17 cellular contexts compared by ENCODE assay signal in the genomic region with DNA sequence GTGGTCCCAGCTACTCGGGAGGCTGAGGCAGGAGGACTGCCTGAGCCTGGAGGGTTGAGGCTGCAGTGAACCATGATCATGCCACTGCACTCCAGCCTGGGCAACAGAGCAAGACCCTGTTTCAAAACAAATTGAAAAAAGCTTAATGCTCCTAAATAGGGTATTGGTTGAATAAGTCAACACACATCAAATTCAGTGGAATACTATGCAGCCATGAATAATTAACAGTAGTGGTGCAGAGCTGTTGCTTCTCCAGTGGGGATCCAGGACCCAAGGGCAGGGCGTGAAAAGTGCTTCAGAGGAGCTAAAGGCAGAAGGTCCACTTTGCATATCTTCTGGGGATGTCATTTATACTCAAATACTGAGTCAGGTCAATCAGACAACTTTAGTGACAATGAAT. TPM values are rescaled to one million over a fixed set of nuclear protein-coding genes. Genes with fewer than 3 reads are reported as not detected.
DNase-seq lines count a peak whose midpoint lies in the region; ATAC-seq, FAIRE-seq and TF ChIP-seq lines count a peak whose summit lies in the region.
"Had no signal": no experiment of that assay in that cellular context is flagged by ENCODE, and none has a peak within 500 bp of the region (broad histone marks: within the 10 kb centered on the region; RNA-seq: fewer than 3 reads in every experiment).

No MANE protein-coding gene starts in this region.

- peak overlapping the region; percentile 85 for H3K4me3 Mint-ChIP-seq in activated naive CD4-positive, alpha-beta T cell treated with anti-CD3 and anti-CD28 coated beads, Interleukin-2, amount 50 U/mL, for 24 hours
- H3K4me3 Mint-ChIP-seq in activated naive CD4-positive, alpha-beta T cell treated with anti-CD3 and anti-CD28 coated beads, Interleukin-2, amount 10 ng/mL, durations not matched to agents 7 days and 5 days = no peak overlapping the region
- H3K4me3 Mint-ChIP-seq in activated T-helper 17 cell treated with anti-CD3 and anti-CD28 coated beads, Interleukin-2, amount 50 U/mL, for 72 hours = peak overlapping the region; percentile 89
- no peak overlapping the region for H3K4me3 Mint-ChIP-seq in mesothelial cell of epicardium

- H3K4me3 ChIP-seq in kidney (ENCODE audit: low read length in 2 of 2) = no peak overlapping the region

- DNase-seq in activated naive CD4-positive, alpha-beta T cell treated with anti-CD3 and anti-CD28 coated beads, Interleukin-2, amount 10 ng/mL, durations not matched to agents 7 days and 5 days = no peak
- peak; percentile 17 for DNase-seq in kidney
- no peak for DNase-seq in DMS 273 treated with DMSO at 0.1 percent for 48 hours (lab: John Stamatoyannopoulos, UW)
- no peak for DNase-seq in NCI-H446 treated with DMSO at 0.1 percent for 48 hours (lab: John Stamatoyannopoulos, UW)
- DNase-seq in mesothelial cell of epicardium (ENCODE audit: low spot score in 2 of 2, unreplicated experiment in 2 of 2) = no peak
- DNase-seq: DMS153, EL, NCI-H1092, NCI-H2227 treated with DMSO at 0.1 percent for 48 hours, NCI-H69 had no signal

- TF ChIP-seq CTCF in kidney (IDR thresholded peaks at IDR 0.05; ENCODE audit: borderline replicate concordance, extremely low read depth, insufficient read depth) = no peak
- no peak for TF ChIP-seq CTCF in mesothelial cell of epicardium (IDR thresholded peaks at IDR 0.05; ENCODE audit: unreplicated experiment)

- peak overlapping the region; percentile 62 for H3K27ac Mint-ChIP-seq in activated naive CD4-positive, alpha-beta T cell treated with anti-CD3 and anti-CD28 coated beads, Interleukin-2, amount 50 U/mL, for 24 hours
- H3K27ac Mint-ChIP-seq in activated naive CD4-positive, alpha-beta T cell treated with anti-CD3 and anti-CD28 coated beads, Interleukin-2, amount 10 ng/mL, durations not matched to agents 7 days and 5 days = no peak overlapping the region
- peak overlapping the region; percentile 98 for H3K27ac Mint-ChIP-seq in activated T-helper 17 cell treated with anti-CD3 and anti-CD28 coated beads, Interleukin-2, amount 50 U/mL, for 72 hours
- no peak overlapping the region for H3K27ac Mint-ChIP-seq in mesothelial cell of epicardium

- no peaks in the 10 kb centered on the region for H3K9me3 ChIP-seq in kidney (ENCODE audit: control insufficient read depth in 1 of 2, low read length in 2 of 2)

- peaks cover 1% of the 10 kb centered on the region for H3K36me3 Mint-ChIP-seq in activated naive CD4-positive, alpha-beta T cell treated with anti-CD3 and anti-CD28 coated beads, Interleukin-2, amount 50 U/mL, for 24 hours
- no peaks in the 10 kb centered on the region for H3K36me3 Mint-ChIP-seq in activated naive CD4-positive, alpha-beta T cell treated with anti-CD3 and anti-CD28 coated beads, Interleukin-2, amount 10 ng/mL, durations not matched to agents 7 days and 5 days
- H3K36me3 Mint-ChIP-seq in activated T-helper 17 cell treated with anti-CD3 and anti-CD28 coated beads, Interleukin-2, amount 50 U/mL, for 72 hours (ENCODE audit: low read depth) = peaks cover 12% of the 10 kb centered on the region
- H3K36me3 Mint-ChIP-seq in mesothelial cell of epicardium = no peaks in the 10 kb centered on the region

- no peak overlapping the region for H3K27ac ChIP-seq in kidney (ENCODE audit: low read depth in 2 of 2, low read length in 2 of 2)
- H3K27ac ChIP-seq: KMS-11 had no signal

- intact Hi-C loops in kidney (cut with DNase I) = no loop called here

- ATAC-seq in activated T-helper 17 cell treated with anti-CD3 and anti-CD28 coated beads, Interleukin-2, amount 50 U/mL, for 72 hours (replicated peaks) = no peak

- no peaks in the 10 kb centered on the region for H3K36me3 ChIP-seq in kidney (ENCODE audit: control insufficient read depth in 1 of 2, insufficient read depth in 2 of 2, low read length in 2 of 2)

- no peak for FAIRE-seq in kidney (lab: Jason Lieb, UNC)

- H3K9me3 Mint-ChIP-seq in activated naive CD4-positive, alpha-beta T cell treated with anti-CD3 and anti-CD28 coated beads, Interleukin-2, amount 50 U/mL, for 24 hours = no peaks in the 10 kb centered on the region
- no peaks in the 10 kb centered on the region for H3K9me3 Mint-ChIP-seq in activated naive CD4-positive, alpha-beta T cell treated with anti-CD3 and anti-CD28 coated beads, Interleukin-2, amount 10 ng/mL, durations not matched to agents 7 days and 5 days
- no peaks in the 10 kb centered on the region for H3K9me3 Mint-ChIP-seq in activated T-helper 17 cell treated with anti-CD3 and anti-CD28 coated beads, Interleukin-2, amount 50 U/mL, for 72 hours
- H3K9me3 Mint-ChIP-seq in mesothelial cell of epicardium = peaks cover 4% of the 10 kb centered on the region

- H3K4me1 ChIP-seq in kidney (ENCODE audit: control insufficient read depth in 1 of 2, insufficient read depth in 1 of 2, low read depth in 1 of 2, low read length in 2 of 2) = no peaks in the 10 kb centered on the region

- H3K27me3 Mint-ChIP-seq in activated naive CD4-positive, alpha-beta T cell treated with anti-CD3 and anti-CD28 coated beads, Interleukin-2, amount 50 U/mL, for 24 hours = no peaks in the 10 kb centered on the region
- H3K27me3 Mint-ChIP-seq in activated naive CD4-positive, alpha-beta T cell treated with anti-CD3 and anti-CD28 coated beads, Interleukin-2, amount 10 ng/mL, durations not matched to agents 7 days and 5 days = peaks cover 64% of the 10 kb centered on the region
- peaks cover 3% of the 10 kb centered on the region for H3K27me3 Mint-ChIP-seq in activated T-helper 17 cell treated with anti-CD3 and anti-CD28 coated beads, Interleukin-2, amount 50 U/mL, for 72 hours
- H3K27me3 Mint-ChIP-seq in mesothelial cell of epicardium (ENCODE audit: low read depth) = peaks cover 4% of the 10 kb centered on the region

- no peak overlapping the region for H3K9ac ChIP-seq in kidney (ENCODE audit: low read length in 2 of 2)
- H3K9ac ChIP-seq: KMS-11 had no signal

- CTCF ChIA-PET in activated naive CD4-positive, alpha-beta T cell treated with anti-CD3 and anti-CD28 coated beads, Interleukin-2, amount 10 ng/mL, durations not matched to agents 7 days and 5 days (lab: Charles Lee) = interaction anchor here (1.4 to 6.9 kb wide), 9 partner anchors 9 to 101 kb away, joined by 3 to 58 read pairs (median 5); a partner anchor contains a TSS

- peaks cover 51% of the 10 kb centered on the region for H3K4me1 Mint-ChIP-seq in activated naive CD4-positive, alpha-beta T cell treated with anti-CD3 and anti-CD28 coated beads, Interleukin-2, amount 50 U/mL, for 24 hours
- H3K4me1 Mint-ChIP-seq in activated naive CD4-positive, alpha-beta T cell treated with anti-CD3 and anti-CD28 coated beads, Interleukin-2, amount 10 ng/mL, durations not matched to agents 7 days and 5 days = peaks cover 45% of the 10 kb centered on the region
- H3K4me1 Mint-ChIP-seq in activated T-helper 17 cell treated with anti-CD3 and anti-CD28 coated beads, Interleukin-2, amount 50 U/mL, for 72 hours = peaks cover 42% of the 10 kb centered on the region
- no peaks in the 10 kb centered on the region for H3K4me1 Mint-ChIP-seq in mesothelial cell of epicardium

RNA-seq across cellular contexts. Expression of a gene that starts 18.2 kb away (rescaled TPM):
- total RNA-seq in activated T-helper 17 cell treated with anti-CD3 and anti-CD28 coated beads, Interleukin-2, amount 50 U/mL, for 72 hours = not detected
- total RNA-seq in kidney = 1.8 TPM
- not detected for polyA plus RNA-seq in kidney (ENCODE audit: insufficient read depth, low read depth, low replicate concordance)
- total RNA-seq in mesothelial cell of epicardium = not detected in 3 replicates
- total RNA-seq: H4, MCF 10A had no signal
- polyA plus RNA-seq: AG04450, BJ had no signal

RNA-seq across cellular contexts. Expression of a gene that starts 22.6 kb away (rescaled TPM):
- total RNA-seq in activated T-helper 17 cell treated with anti-CD3 and anti-CD28 coated beads, Interleukin-2, amount 50 U/mL, for 72 hours = under 1 TPM; 0.19 to 0.26 TPM
- 33.8 TPM for total RNA-seq in kidney
- polyA plus RNA-seq in kidney (ENCODE audit: insufficient read depth, low read depth, low replicate concordance) = 0.34 TPM
- total RNA-seq in mesothelial cell of epicardium = not detected in 3 replicates
- total RNA-seq: H4, MCF 10A had no signal
- polyA plus RNA-seq: AG04450, BJ had no signal

RNA-seq across cellular contexts. Expression of a gene that starts 38.3 kb away (rescaled TPM):
- not detected for total RNA-seq in activated T-helper 17 cell treated with anti-CD3 and anti-CD28 coated beads, Interleukin-2, amount 50 U/mL, for 72 hours
- total RNA-seq in kidney (not detected), mesothelial cell of epicardium (not detected in 3 replicates)
- not detected for polyA plus RNA-seq in kidney (ENCODE audit: insufficient read depth, low read depth, low replicate concordance)
- total RNA-seq: H4, MCF 10A had no signal
- polyA plus RNA-seq: AG04450, BJ had no signal

RNA-seq across cellular contexts. Expression of a gene that starts 49.7 kb away (rescaled TPM):
- total RNA-seq in activated T-helper 17 cell treated with anti-CD3 and anti-CD28 coated beads, Interleukin-2, amount 50 U/mL, for 72 hours = not detected
- total RNA-seq in kidney = not detected
- polyA plus RNA-seq in kidney (ENCODE audit: insufficient read depth, low read depth, low replicate concordance) = not detected
- total RNA-seq in mesothelial cell of epicardium = 0.50 to 1.0 TPM (median 0.94 TPM) in 3 replicates
- total RNA-seq: H4, MCF 10A had no signal
- polyA plus RNA-seq: AG04450, BJ had no signal

RNA-seq across cellular contexts. Expression of a gene that starts 52.3 kb away (rescaled TPM):
- total RNA-seq in activated T-helper 17 cell treated with anti-CD3 and anti-CD28 coated beads, Interleukin-2, amount 50 U/mL, for 72 hours = under 1 TPM in 1 of 2 donors, not detected in 1; 0.40 TPM
- total RNA-seq in kidney (not detected), mesothelial cell of epicardium (not detected in 3 replicates)
- polyA plus RNA-seq in kidney (ENCODE audit: insufficient read depth, low read depth, low replicate concordance) = not detected
- total RNA-seq: H4, MCF 10A had no signal
- polyA plus RNA-seq: AG04450, BJ had no signal

Comparison
In these comparisons a context has a peak if more than half of its experiments do, and no peak if none do; other contexts are left out.
1. H3K27ac Mint-ChIP-seq: peak in activated naive CD4-positive, alpha-beta T cell treated with anti-CD3 and anti-CD28 coated beads, Interleukin-2, amount 50 U/mL, for 24 hours (single experiment) and activated T-helper 17 cell treated with anti-CD3 and anti-CD28 coated beads, Interleukin-2, amount 50 U/mL, for 72 hours (single experiment); none in activated naive CD4-positive, alpha-beta T cell treated with anti-CD3 and anti-CD28 coated beads, Interleukin-2, amount 10 ng/mL, durations not matched to agents 7 days and 5 days (single experiment) and mesothelial cell of epicardium (single experiment).
2. H3K4me3 Mint-ChIP-seq: peak in activated naive CD4-positive, alpha-beta T cell treated with anti-CD3 and anti-CD28 coated beads, Interleukin-2, amount 50 U/mL, for 24 hours (single experiment) and activated T-helper 17 cell treated with anti-CD3 and anti-CD28 coated beads, Interleukin-2, amount 50 U/mL, for 72 hours (single experiment); none in activated naive CD4-positive, alpha-beta T cell treated with anti-CD3 and anti-CD28 coated beads, Interleukin-2, amount 10 ng/mL, durations not matched to agents 7 days and 5 days (single experiment) and mesothelial cell of epicardium (single experiment).
3. RNA of a gene that starts 22.6 kb away (total RNA-seq): 33.8 TPM in kidney (single experiment); 0.19 to 0.26 TPM in activated T-helper 17 cell treated with anti-CD3 and anti-CD28 coated beads, Interleukin-2, amount 50 U/mL, for 72 hours and not detected in mesothelial cell of epicardium; every median in the first group is over 10 times any median in the second.